8 cellular contexts compared by ENCODE assay signal in genomic region chr19:41646589-41647204, GRCh38.
DNase-seq lines count a peak whose midpoint lies in the region; ATAC-seq and TF ChIP-seq lines count a peak whose summit lies in the region.

No MANE protein-coding gene starts in this region.

- TF ChIP-seq CTCF in GM12874 (IDR thresholded peaks at IDR 0.05; ENCODE audit: insufficient read depth, low read depth, low read length): peak; percentile 59
- peak; percentile 49 for TF ChIP-seq CTCF in choroid plexus epithelial cell (conservative IDR thresholded peaks at IDR 0.05; ENCODE audit: low read depth, low read length)

- no peak for ATAC-seq in GM21825 (IDR thresholded peaks at IDR 0.05; ENCODE audit: unreplicated experiment)
- ATAC-seq in GM18502 (IDR thresholded peaks at IDR 0.05; ENCODE audit: poor library complexity, unreplicated experiment): no peak
- no peak for ATAC-seq in HG03280 (IDR thresholded peaks at IDR 0.05; ENCODE audit: unreplicated experiment)

- no peak overlapping the region for H3K4me3 ChIP-seq in choroid plexus epithelial cell (ENCODE audit: low read depth, low read length)

- DNase-seq in T follicular helper cell (ENCODE audit: low read depth) (peak; percentile 14), choroid plexus epithelial cell (ENCODE audit: low read depth) (peak; percentile 30), NCI-H345 (lab: John Stamatoyannopoulos, UW) (no peak)
- peak; percentile 20 for DNase-seq in stimulated activated CD4-positive, alpha-beta T cell treated with anti-CD3 and anti-CD28 coated beads, Interleukin-2, amount 100 ng/mL, for 4 hours (ENCODE audit: low read depth)
